8 cellular contexts compared by ENCODE assay signal in genomic region chr3:66498718-66499611, GRCh38. TPM values are rescaled to one million over a fixed set of nuclear protein-coding genes. Genes with fewer than 3 reads are reported as not detected.
A peak's percentile ranks its signal among the peaks of the same experiment; 100 is the strongest.
DNase-seq lines count a peak whose midpoint lies in the region; ATAC-seq and TF ChIP-seq lines count a peak whose summit lies in the region.

No MANE protein-coding gene starts in this region.

- no peaks in the 10 kb centered on the region for H3K9me3 Mint-ChIP-seq in nephron progenitor cell

- peak overlapping the region; percentile 78 for H3K27ac Mint-ChIP-seq in nephron progenitor cell

- H4K20me1 ChIP-seq in BLaER1 treated with 17β-estradiol and CSF1 and Interleukin-3, amounts not matched to agents 10 nM and 100 nM, result peaks cover 0 to 56% (median 20%) of the 10 kb centered on the region in 11 experiments; a peak in 10 of 22 replicates
- no peaks in the 10 kb centered on the region for H4K20me1 ChIP-seq in KMS-11 (ENCODE audit: insufficient read depth)

- peak overlapping the region in 9 of 11 experiments; percentile 41 to 91 (median 69); a peak in 18 of 22 replicates for H3K27ac ChIP-seq in BLaER1 treated with 17β-estradiol and CSF1 and Interleukin-3, amounts not matched to agents 10 nM and 100 nM
- peak overlapping the region; percentile 82 for H3K27ac ChIP-seq in KMS-11
- no peak overlapping the region for H3K27ac ChIP-seq in duodenal mucosa (ENCODE audit: low read depth, low read length)

- peaks cover 47 to 75% (median 67%) of the 10 kb centered on the region in 10 experiments for H3K4me1 ChIP-seq in BLaER1 treated with 17β-estradiol and CSF1 and Interleukin-3, amounts not matched to agents 10 nM and 100 nM
- H3K4me1 ChIP-seq in KMS-11 (ENCODE audit: low read depth, poor library complexity, severe bottlenecking) (peaks cover 50% of the 10 kb centered on the region), duodenal mucosa (ENCODE audit: control insufficient read depth in 1 of 2, insufficient read depth in 2 of 2, low read length in 2 of 2) (peaks cover 40 to 42% of the 10 kb centered on the region in 2 donors)

- no peak overlapping the region for H2AFZ ChIP-seq in KMS-11 (ENCODE audit: low read depth)

- H3K9ac ChIP-seq in BLaER1 treated with 17β-estradiol and CSF1 and Interleukin-3, amounts not matched to agents 10 nM and 100 nM, result peak overlapping the region; percentile 53 to 96 (median 91); a peak in 21 of 22 replicates
- H3K9ac ChIP-seq in KMS-11, result peak overlapping the region; percentile 71
- H3K9ac ChIP-seq in duodenal mucosa (ENCODE audit: low read depth in 1 of 2, low read length in 2 of 2), result peak overlapping the region; percentile 73 to 78

- H3K4me2 ChIP-seq in BLaER1 treated with 17β-estradiol and CSF1 and Interleukin-3, amounts not matched to agents 10 nM and 100 nM, result peak overlapping the region; percentile 74 to 97 (median 93)
- peak overlapping the region; percentile 99 for H3K4me2 ChIP-seq in KMS-11

- H3K79me2 ChIP-seq in KMS-11 (ENCODE audit: insufficient read depth, low read depth), result peaks cover 66% of the 10 kb centered on the region

- peak overlapping the region; percentile 96 for H3K4me3 Mint-ChIP-seq in nephron progenitor cell

- DNase-seq in nephron progenitor cell (no peak), UCSD-AML1 (lab: John Stamatoyannopoulos, UW; ENCODE audit: unreplicated experiment) (no peak), NCI-H2107 (lab: John Stamatoyannopoulos, UW) (no peak), left lobe of liver (ENCODE audit: low spot score) (no peak)

- TF ChIP-seq CTCF in KMS-11 (conservative IDR thresholded peaks at IDR 0.05; ENCODE audit: low read depth, low read length) (no peak), nephron progenitor cell (IDR thresholded peaks at IDR 0.05) (no peak)

- H3K27me3 ChIP-seq in BLaER1 treated with 17β-estradiol and CSF1 and Interleukin-3, amounts not matched to agents 10 nM and 100 nM, result no peaks in the 10 kb centered on the region; a peak in 4 of 22 replicates
- H3K27me3 ChIP-seq in KMS-11 (ENCODE audit: insufficient read depth, low read depth) (no peaks in the 10 kb centered on the region), duodenal mucosa (ENCODE audit: control insufficient read depth in 1 of 2, insufficient read depth in 2 of 2, low read length in 2 of 2) (no peaks in the 10 kb centered on the region)

- ATAC-seq in left lobe of liver (no peak), GM19395 (IDR thresholded peaks at IDR 0.05; ENCODE audit: unreplicated experiment) (no peak)

- no peaks in the 10 kb centered on the region; a peak in 1 of 22 replicates for H3K36me3 ChIP-seq in BLaER1 treated with 17β-estradiol and CSF1 and Interleukin-3, amounts not matched to agents 10 nM and 100 nM
- H3K36me3 ChIP-seq in KMS-11 (ENCODE audit: insufficient read depth), result no peaks in the 10 kb centered on the region
- no peaks in the 10 kb centered on the region for H3K36me3 ChIP-seq in duodenal mucosa (ENCODE audit: control insufficient read depth in 1 of 2, insufficient read depth in 2 of 2, low read length in 2 of 2)

- H3K4me1 Mint-ChIP-seq in nephron progenitor cell, result peaks cover 91% of the 10 kb centered on the region

- H3K27me3 Mint-ChIP-seq in nephron progenitor cell (ENCODE audit: low read depth, poor library complexity), result peaks cover 13% of the 10 kb centered on the region

- H3K4me3 ChIP-seq in BLaER1 treated with 17β-estradiol and CSF1 and Interleukin-3, amounts not matched to agents 10 nM and 100 nM, result peak overlapping the region; percentile 92 to 100 (median 96)
- no peak overlapping the region for H3K4me3 ChIP-seq in KMS-11 (IDR thresholded peaks at IDR 0.05; ENCODE audit: insufficient read depth, low read depth, low read length)
- H3K4me3 ChIP-seq in duodenal mucosa (ENCODE audit: low read depth in 1 of 2, low read length in 2 of 2), result peak overlapping the region; percentile 87 to 90

- H3K36me3 Mint-ChIP-seq in nephron progenitor cell (ENCODE audit: low read depth), result no peaks in the 10 kb centered on the region

- H3K9me3 ChIP-seq in BLaER1 treated with 17β-estradiol and CSF1 and Interleukin-3, amounts not matched to agents 10 nM and 100 nM (replicated peaks in 1 of 11), result no peaks in the 10 kb centered on the region
- H3K9me3 ChIP-seq in duodenal mucosa (ENCODE audit: control insufficient read depth in 1 of 2, low read length in 2 of 2), result no peaks in the 10 kb centered on the region

RNA-seq across cellular contexts. Expression of gene LRIG1, which starts 1.9 kb away (rescaled TPM):
- 18.6 TPM for total RNA-seq in left lobe of liver
